In genomic region chr2:113198790-113199612, GRCh38 we compare ENCODE assay signal across 8 cellular contexts. TPM values are rescaled to one million over a fixed set of nuclear protein-coding genes. Genes with fewer than 3 reads are reported as not detected.
DNase-seq lines count a peak whose midpoint lies in the region; ATAC-seq and TF ChIP-seq lines count a peak whose summit lies in the region.

No MANE protein-coding gene starts in this region.

- TF ChIP-seq CTCF in GM12874 (IDR thresholded peaks at IDR 0.05; ENCODE audit: insufficient read depth, low read depth, low read length): peak; percentile 94

- peak; percentile 44 to 84 for DNase-seq in NCI-H446 (lab: John Stamatoyannopoulos, UW)
- DNase-seq in activated CD8-positive, alpha-beta memory T cell treated with anti-CD3 and anti-CD28 coated beads for 24 hours: peak; percentile 89
- DNase-seq in effector CD4-positive, alpha-beta T cell: peak; percentile 50
- peak; percentile 70 to 81 for DNase-seq in lung microvascular endothelial cell (ENCODE audit: low read depth in 2 of 2)
- DNase-seq in stimulated activated CD4-positive, alpha-beta T cell treated with anti-CD3 and anti-CD28 coated beads, TNF-alpha, amount 100 ng/mL, for 4 hours (ENCODE audit: low read depth in 3 of 3): peak; percentile 66 to 83 (median 67)

- ATAC-seq in HG02938 (IDR thresholded peaks at IDR 0.05; ENCODE audit: unreplicated experiment) (peak; percentile 53), HG02840 (IDR thresholded peaks at IDR 0.05; ENCODE audit: low FRiP score, unreplicated experiment) (no peak)

RNA-seq across cellular contexts. Expression of gene PSD4, which starts 25.2 kb away (rescaled TPM):
- total RNA-seq in lung microvascular endothelial cell: 0.44 and 1.2 TPM in 2 replicates
